Comparison of ENCODE assay signal across 8 cellular contexts in the genomic region with DNA sequence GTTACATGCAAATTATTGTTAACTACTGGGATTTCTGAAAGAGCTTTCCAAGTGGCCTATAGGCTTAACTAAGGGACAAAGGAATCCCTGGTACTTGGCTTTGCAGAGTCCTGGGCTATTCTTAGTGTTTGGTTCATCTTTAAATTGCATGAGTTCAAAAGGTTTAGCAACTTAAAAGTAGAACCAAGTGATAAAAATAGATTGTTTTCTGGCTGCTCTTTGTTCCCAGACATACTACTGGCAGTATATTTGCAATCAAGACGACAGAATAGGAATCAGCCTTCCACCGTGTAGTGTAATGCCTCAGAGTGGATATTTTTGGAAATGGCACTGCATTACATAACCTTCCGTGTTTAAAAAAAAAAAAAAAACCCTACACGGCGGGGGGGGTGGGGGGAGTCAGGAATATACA. TPM values are rescaled to one million over a fixed set of nuclear protein-coding genes. Genes with fewer than 3 reads are reported as not detected.
DNase-seq lines count a peak whose midpoint lies in the region; ATAC-seq and TF ChIP-seq lines count a peak whose summit lies in the region.

No MANE protein-coding gene starts in this region.

- DNase-seq in NB4 (ENCODE audit: low read depth) (peak; percentile 49), brain microvascular endothelial cell (no peak), mesendoderm (peak; percentile 33), colonic mucosa (no peak)
- DNase-seq in central memory CD4-positive, alpha-beta T cell, result no peak

- no peaks in the 10 kb centered on the region for H3K79me1 ChIP-seq in mesendoderm (ENCODE audit: low read length)

- TF ChIP-seq CTCF in NB4 (IDR thresholded peaks at IDR 0.05; ENCODE audit: low read depth, low read length) (no peak), brain microvascular endothelial cell (IDR thresholded peaks at IDR 0.05; ENCODE audit: low read depth, low read length, missing control alignments) (no peak), colonic mucosa (IDR thresholded peaks at IDR 0.05) (no peak)

- in situ Hi-C loops in brain microvascular endothelial cell (cut with HindIII; ENCODE audit: low pct_ligation_motif_present, low sequenced_read_pairs), result no loop called here

- H3K27ac ChIP-seq in brain microvascular endothelial cell (peak overlapping the region; percentile 97), mesendoderm (ENCODE audit: low read depth, low read length) (no peak overlapping the region), colonic mucosa (no peak overlapping the region)

- no CpG with 5 or more reads among the region's 5 CpGs for WGBS in mesendoderm (ENCODE audit: extremely low coverage, insufficient coverage, low lambda C conversion rate)

- peak overlapping the region; percentile 56 for H3K56ac ChIP-seq in mesendoderm (ENCODE audit: low read length)

- no peak overlapping the region for H3K4ac ChIP-seq in mesendoderm (ENCODE audit: low read depth, low read length)

- H4K8ac ChIP-seq in mesendoderm (ENCODE audit: low read depth, low read length), result peak overlapping the region; percentile 56

- peaks cover 16% of the 10 kb centered on the region for H3K4me1 ChIP-seq in ES-I3 (ENCODE audit: insufficient read depth, low read length)
- H3K4me1 ChIP-seq in mesendoderm (ENCODE audit: control insufficient read depth, low read depth, low read length), result no peaks in the 10 kb centered on the region
- H3K4me1 ChIP-seq in colonic mucosa, result no peaks in the 10 kb centered on the region

- H3K9ac ChIP-seq in ES-I3 (ENCODE audit: low read depth, low read length) (peak overlapping the region; percentile 93), mesendoderm (ENCODE audit: low read length) (peak overlapping the region; percentile 43), colonic mucosa (ENCODE audit: low read depth in 2 of 2, low read length in 2 of 2) (peak overlapping the region in 1 of 2 donors; percentile 80)

- H3K23ac ChIP-seq in mesendoderm (ENCODE audit: low read length), result no peak overlapping the region

- no peak overlapping the region for H4K5ac ChIP-seq in mesendoderm (ENCODE audit: low read length)

- H3K79me2 ChIP-seq in mesendoderm (ENCODE audit: control insufficient read depth, insufficient read depth, low read length), result peaks cover 7% of the 10 kb centered on the region

- intact Hi-C loops in colonic mucosa (cut with DNase I), result no loop called here

- H2BK5ac ChIP-seq in mesendoderm (ENCODE audit: low read length), result no peak overlapping the region

- peak overlapping the region; percentile 28 for H3K4me2 ChIP-seq in mesendoderm (ENCODE audit: low read length)

- H3K36me3 ChIP-seq in ES-I3 (ENCODE audit: insufficient read depth, low read length) (no peaks in the 10 kb centered on the region), brain microvascular endothelial cell (replicated peaks) (peaks cover 5% of the 10 kb centered on the region), mesendoderm (ENCODE audit: control insufficient read depth, insufficient read depth, low read length) (no peaks in the 10 kb centered on the region), colonic mucosa (no peaks in the 10 kb centered on the region)

- H3K18ac ChIP-seq in mesendoderm (ENCODE audit: low read length), result peak overlapping the region; percentile 80

- H2BK120ac ChIP-seq in mesendoderm (ENCODE audit: low read depth, low read length), result no peak overlapping the region

- H2BK15ac ChIP-seq in mesendoderm (replicated peaks; ENCODE audit: low read depth), result peak overlapping the region; percentile 57

- H3K4me3 ChIP-seq in NB4 (ENCODE audit: low read depth, low read length), result peak overlapping the region; percentile 95
- peak overlapping the region; percentile 84 for H3K4me3 ChIP-seq in brain microvascular endothelial cell (ENCODE audit: low read depth, low read length)
- peak overlapping the region; percentile 9 for H3K4me3 ChIP-seq in mesendoderm (ENCODE audit: low read length)
- no peak overlapping the region for H3K4me3 ChIP-seq in colonic mucosa

- H3K9me3 ChIP-seq in ES-I3 (ENCODE audit: control insufficient read depth, insufficient read depth, low read length), result no peaks in the 10 kb centered on the region
- H3K9me3 ChIP-seq in colonic mucosa, result no peaks in the 10 kb centered on the region

- TF ChIP-seq POLR2A in NB4 (IDR thresholded peaks at IDR 0.05; ENCODE audit: extremely low read depth, insufficient read length), result no peak

- H2AK5ac ChIP-seq in mesendoderm (ENCODE audit: low read length), result no peak overlapping the region

- ATAC-seq in GM21360 (IDR thresholded peaks at IDR 0.05; ENCODE audit: unreplicated experiment), result no peak
- no peak for ATAC-seq in HG02610 (IDR thresholded peaks at IDR 0.05; ENCODE audit: unreplicated experiment)

- H3K27me3 ChIP-seq in brain microvascular endothelial cell (replicated peaks), result no peaks in the 10 kb centered on the region
- H3K27me3 ChIP-seq in mesendoderm (ENCODE audit: insufficient read depth, low read length, poor library complexity), result no peaks in the 10 kb centered on the region
- no peaks in the 10 kb centered on the region for H3K27me3 ChIP-seq in colonic mucosa

RNA-seq across cellular contexts. Expression of gene NREP, which starts 1.0 kb away (rescaled TPM):
- 252 TPM for polyA plus RNA-seq in mesendoderm (2013, experiment 1 of 2)
- polyA plus RNA-seq in mesendoderm (2013, experiment 2 of 2), result 251 TPM
- 10 to 100 TPM; 16.6 to 19.0 TPM for total RNA-seq in colonic mucosa

Comparison
In these comparisons a context has a peak if more than half of its experiments do, and no peak if none do; other contexts are left out.
1. DNase-seq: peak in NB4 (single experiment) and mesendoderm (single experiment); none in brain microvascular endothelial cell (single experiment), central memory CD4-positive, alpha-beta T cell (single experiment) and colonic mucosa (single experiment).